In genomic region chr20:460707-461106, GRCh38 we compare ENCODE assay signal across 8 cellular contexts. TPM values are rescaled to one million over a fixed set of nuclear protein-coding genes. Genes with fewer than 3 reads are reported as not detected.
A peak's percentile ranks its signal among the peaks of the same experiment; 100 is the strongest.
DNase-seq lines count a peak whose midpoint lies in the region; ATAC-seq lines count a peak whose summit lies in the region.

No MANE protein-coding gene starts in this region.

- no peaks in the 10 kb centered on the region for H3K9me3 ChIP-seq in adipocyte (ENCODE audit: control insufficient read depth, low read length)

- H3K9ac ChIP-seq in adipocyte (ENCODE audit: low read length), result peak overlapping the region; percentile 98

- ATAC-seq in HG03354 (IDR thresholded peaks at IDR 0.05; ENCODE audit: poor library complexity, severe bottlenecking, unreplicated experiment), result no peak
- no peak for ATAC-seq in GM21825 (IDR thresholded peaks at IDR 0.05; ENCODE audit: unreplicated experiment)

- H3K36me3 ChIP-seq in adipocyte (ENCODE audit: control insufficient read depth, insufficient read depth, low read length, severe bottlenecking), result no peaks in the 10 kb centered on the region

- H3K4me3 ChIP-seq in adipocyte (ENCODE audit: low read length), result peak overlapping the region; percentile 99

- DNase-seq in AG08396 (ENCODE audit: low spot score) (peak; percentile 43), HCEC 1CT (peak; percentile 22), adipocyte (ENCODE audit: low read depth) (peak; percentile 67), lung microvascular endothelial cell (ENCODE audit: low read depth in 2 of 2) (peak; percentile 11 to 30), NCI-H2196 (lab: John Stamatoyannopoulos, UW; ENCODE audit: unreplicated experiment) (no peak), NCI-H1694 (lab: John Stamatoyannopoulos, UW) (no peak)

- H3K27me3 ChIP-seq in adipocyte (replicated peaks; ENCODE audit: control insufficient read depth, insufficient read depth, low read length), result no peaks in the 10 kb centered on the region

- peaks cover 45% of the 10 kb centered on the region for H3K4me1 ChIP-seq in adipocyte (ENCODE audit: control insufficient read depth, insufficient read depth, low read length)

RNA-seq across cellular contexts. Expression of gene TBC1D20, which starts 1.6 kb away (rescaled TPM):
- total RNA-seq in lung microvascular endothelial cell, result 12.6 and 16.9 TPM in 2 replicates

RNA-seq across cellular contexts. Expression of gene RBCK1, which starts 52.6 kb away (rescaled TPM):
- total RNA-seq in lung microvascular endothelial cell, result 46.4 and 76.6 TPM in 2 replicates

Comparison
In these comparisons a context has a peak if more than half of its experiments do, and no peak if none do; other contexts are left out.
1. DNase-seq: peak in AG08396 (single experiment), HCEC 1CT (single experiment), adipocyte (single experiment) and lung microvascular endothelial cell (2 of 2); none in NCI-H2196 (single experiment) and NCI-H1694 (single experiment).